In genomic region chr12:42541308-42541707, GRCh38 we compare ENCODE assay signal across 4 cellular contexts.
TF ChIP-seq lines count a peak whose summit lies in the region.

No MANE protein-coding gene starts in this region.

TF ChIP-seq in HEK293, 187 proteins besides CTCF, POLR2A, EP300 and RAD21:
- TF ChIP-seq ZNF121 (tag by site-specific recombination; IDR thresholded peaks at IDR 0.05) = peak; percentile 98

TF ChIP-seq in WTC11, 78 proteins besides CTCF, POLR2A, EP300 and RAD21:
- peak; percentile 94 for TF ChIP-seq ZNF121 (CRISPR knock-in tag; IDR thresholded peaks at IDR 0.05)
TF ChIP-seq in WTC11: peak in this region for 1; not testable (repeated sequence) for 77.

TF ChIP-seq in K562, 482 proteins besides CTCF, POLR2A, EP300 and RAD21:
- peak; percentile 92 for TF ChIP-seq ZNF121 (CRISPR knock-in tag; conservative IDR thresholded peaks at IDR 0.05)

TF ChIP-seq in HepG2, 621 proteins besides CTCF, POLR2A, EP300 and RAD21:
- TF ChIP-seq ZNF121 (CRISPR knock-in tag; IDR thresholded peaks at IDR 0.05) = 0 out of 2 replicates have a peak, but pooled peaks have one; percentile 11
